ENCODE assay signal across 23 cellular contexts in genomic region chr2:505931-506330, GRCh38.
"Had no signal": no experiment of that assay in that cellular context is flagged by ENCODE, and none has a peak within 500 bp of the region (broad histone marks: within the 10 kb centered on the region; RNA-seq: fewer than 3 reads in every experiment).

No MANE protein-coding gene starts in this region.

- H3K36me3 Mint-ChIP-seq: activated CD4-positive, alpha-beta memory T cell treated with anti-CD3 and anti-CD28 coated beads for 36 hours; activated naive CD8-positive, alpha-beta T cell treated with anti-CD3 and anti-CD28 coated beads for 36 hours; natural killer cell treated with Interleukin-12 subunit alpha and Interleukin-12 subunit beta and Interleukin-15 and Interleukin-18, amount 100 ng/mL, for 72 hours; stimulated activated effector memory CD8-positive, alpha-beta T cell treated with anti-CD3 and anti-CD28 coated beads, Interleukin-12 subunit alpha, Interleukin-12 subunit beta, amount 100 ng/mL, for 72 hours had no signal

- H3K9me3 ChIP-seq: breast epithelium, colonic mucosa, prostate gland, right atrium auricular region, stomach, suprapubic skin, vagina had no signal

- H3K4me1 ChIP-seq: breast epithelium, colonic mucosa, prostate gland, right atrium auricular region, stomach, suprapubic skin, vagina had no signal

- H3K4me3 Mint-ChIP-seq: activated CD4-positive, alpha-beta memory T cell treated with anti-CD3 and anti-CD28 coated beads for 36 hours; activated naive CD8-positive, alpha-beta T cell treated with anti-CD3 and anti-CD28 coated beads for 36 hours; central memory CD8-positive, alpha-beta T cell; natural killer cell treated with Interleukin-12 subunit alpha and Interleukin-12 subunit beta and Interleukin-15 and Interleukin-18, amount 100 ng/mL, for 72 hours; stimulated activated effector memory CD8-positive, alpha-beta T cell treated with anti-CD3 and anti-CD28 coated beads, Interleukin-12 subunit alpha, Interleukin-12 subunit beta, amount 100 ng/mL, for 72 hours; T-helper 17 cell had no signal

- ATAC-seq: natural killer cell treated with Interleukin-12 subunit alpha and Interleukin-12 subunit beta and Interleukin-15 and Interleukin-18, amount 100 ng/mL, for 72 hours; stimulated activated effector memory CD8-positive, alpha-beta T cell treated with anti-CD3 and anti-CD28 coated beads, Interleukin-12 subunit alpha, Interleukin-12 subunit beta, amount 100 ng/mL, for 72 hours; T-helper 17 cell had no signal

- H3K36me3 ChIP-seq: breast epithelium, colonic mucosa, prostate gland, right atrium auricular region, stomach, suprapubic skin, vagina had no signal

- H3K27me3 ChIP-seq: breast epithelium, colonic mucosa, right atrium auricular region, stomach, suprapubic skin, vagina had no signal

- H3K4me3 ChIP-seq: breast epithelium, colonic mucosa, prostate gland, right atrium auricular region, stomach, suprapubic skin, vagina had no signal

- H3K27ac Mint-ChIP-seq: activated CD4-positive, alpha-beta memory T cell treated with anti-CD3 and anti-CD28 coated beads for 36 hours; activated naive CD8-positive, alpha-beta T cell treated with anti-CD3 and anti-CD28 coated beads for 36 hours; natural killer cell treated with Interleukin-12 subunit alpha and Interleukin-12 subunit beta and Interleukin-15 and Interleukin-18, amount 100 ng/mL, for 72 hours; stimulated activated effector memory CD8-positive, alpha-beta T cell treated with anti-CD3 and anti-CD28 coated beads, Interleukin-12 subunit alpha, Interleukin-12 subunit beta, amount 100 ng/mL, for 72 hours; T-helper 17 cell had no signal

- DNase-seq: activated CD4-positive, alpha-beta memory T cell treated with anti-CD3 and anti-CD28 coated beads for 36 hours; activated CD4-positive, alpha-beta T cell treated with anti-CD3 and anti-CD28 coated beads for 48 hours; activated CD4-positive, CD25-positive, alpha-beta regulatory T cell; activated naive CD4-positive, alpha-beta T cell treated with Interleukin-2 at 50 U/mL for 16 hours; activated naive CD8-positive, alpha-beta T cell treated with anti-CD3 and anti-CD28 coated beads for 36 hours; activated T-cell treated with anti-CD3 and anti-CD28 coated beads, Interleukin-2, amount 50 U/mL, for 48 hours; colonic mucosa; erythroblast; foreskin fibroblast; occipital lobe; stimulated activated CD4-positive, alpha-beta T cell treated with anti-CD3 and anti-CD28 coated beads, Interleukin-2, amount 100 ng/mL, for 24 hours; stomach; SW 1271; T-helper 17 cell; trophoblast cell had no signal

- H3K4me1 Mint-ChIP-seq: activated naive CD8-positive, alpha-beta T cell treated with anti-CD3 and anti-CD28 coated beads for 36 hours; central memory CD8-positive, alpha-beta T cell; T-helper 17 cell had no signal

- H3K27ac ChIP-seq: breast epithelium, colonic mucosa, prostate gland, right atrium auricular region, stomach, suprapubic skin, vagina had no signal

- H3K9me3 Mint-ChIP-seq: activated CD4-positive, alpha-beta memory T cell treated with anti-CD3 and anti-CD28 coated beads for 36 hours; activated naive CD8-positive, alpha-beta T cell treated with anti-CD3 and anti-CD28 coated beads for 36 hours; central memory CD8-positive, alpha-beta T cell; stimulated activated effector memory CD8-positive, alpha-beta T cell treated with anti-CD3 and anti-CD28 coated beads, Interleukin-12 subunit alpha, Interleukin-12 subunit beta, amount 100 ng/mL, for 72 hours had no signal
